Comparison of ENCODE assay signal across 23 cellular contexts in genomic region chr1:48676376-48676775, GRCh38.
DNase-seq lines count a peak whose midpoint lies in the region; ATAC-seq and TF ChIP-seq lines count a peak whose summit lies in the region.
"Had no signal": no experiment of that assay in that cellular context is flagged by ENCODE, and none has a peak within 500 bp of the region (broad histone marks: within the 10 kb centered on the region; RNA-seq: fewer than 3 reads in every experiment).

No MANE protein-coding gene starts in this region.

- H3K36me3 ChIP-seq in mesenchymal stem cell (ENCODE audit: control insufficient read depth in 1 of 2, insufficient read depth in 2 of 2, low read depth in 1 of 2, low read length in 2 of 2) = no peaks in the 10 kb centered on the region
- H3K36me3 ChIP-seq in CD8-positive, alpha-beta T cell (ENCODE audit: insufficient read depth, low read length) = no peaks in the 10 kb centered on the region
- H3K36me3 ChIP-seq: BLaER1 had no signal

- H4K8ac ChIP-seq in mesenchymal stem cell (ENCODE audit: low read length) = no peak overlapping the region

- no peak overlapping the region for H3K4me3 ChIP-seq in mesenchymal stem cell (ENCODE audit: insufficient read depth in 1 of 2, low read depth in 1 of 2, low read length in 2 of 2)
- H3K4me3 ChIP-seq in CD8-positive, alpha-beta T cell (ENCODE audit: low read depth, low read length) = no peak overlapping the region
- H3K4me3 ChIP-seq: BLaER1, SK-N-MC had no signal

- no peak overlapping the region for H2BK15ac ChIP-seq in mesenchymal stem cell (ENCODE audit: low read depth, poor library complexity, severe bottlenecking)

- peak overlapping the region; percentile 5 for H2AK5ac ChIP-seq in mesenchymal stem cell (ENCODE audit: low read length, severe bottlenecking)

- H3K14ac ChIP-seq in mesenchymal stem cell (ENCODE audit: low read length in 2 of 2) = no peak overlapping the region

- peak; percentile 16 for ATAC-seq in HG02870 (IDR thresholded peaks at IDR 0.05; ENCODE audit: unreplicated experiment)
- no peak for ATAC-seq in stimulated activated effector memory CD8-positive, alpha-beta T cell treated with anti-CD3 and anti-CD28 coated beads, Interleukin-12 subunit alpha, Interleukin-12 subunit beta, amount 100 ng/mL, for 72 hours
- no peak for ATAC-seq in CD8-positive, alpha-beta T cell

- no peak overlapping the region for H4K91ac ChIP-seq in mesenchymal stem cell (ENCODE audit: low read length)

- H3K79me1 ChIP-seq in mesenchymal stem cell (replicated peaks; ENCODE audit: low read length, poor library complexity, severe bottlenecking) = no peaks in the 10 kb centered on the region

- no peak overlapping the region for H3K9ac ChIP-seq in mesenchymal stem cell (ENCODE audit: low read length)
- H3K9ac ChIP-seq: BLaER1, KMS-11 had no signal

- H3K23ac ChIP-seq in mesenchymal stem cell (ENCODE audit: low read length in 2 of 2) = no peak overlapping the region

- no peak overlapping the region for H2AFZ ChIP-seq in mesenchymal stem cell (ENCODE audit: low read depth, low read length)

- intact Hi-C loops in activated CD4-positive, alpha-beta T cell treated with anti-CD3 and anti-CD28 coated beads, Interleukin-2, amount 10 ng/mL, durations not matched to agents 24 days and 14 days (cut with micrococcal nuclease) = loop anchor here (2.0 kb wide), 1 partner anchor 140 kb away; no protein-coding TSS in a partner anchor
- intact Hi-C loops in CD8-positive, alpha-beta T cell (cut with DNase I, micrococcal nuclease) = loop anchor here (2.0 to 5.0 kb wide), 3 partner anchors 140 to 1672 kb away; no protein-coding TSS in a partner anchor

- no peak overlapping the region for H2BK12ac ChIP-seq in mesenchymal stem cell (ENCODE audit: low read length in 2 of 2)

- no peaks in the 10 kb centered on the region for H3K27me3 ChIP-seq in mesenchymal stem cell (ENCODE audit: control insufficient read depth in 1 of 2, insufficient read depth in 1 of 2, low read length in 2 of 2)
- no peaks in the 10 kb centered on the region for H3K27me3 ChIP-seq in CD8-positive, alpha-beta T cell (ENCODE audit: insufficient read depth, low read length)
- H3K27me3 ChIP-seq: BLaER1 had no signal

- no peaks in the 10 kb centered on the region for H3K9me3 ChIP-seq in mesenchymal stem cell (ENCODE audit: control insufficient read depth, low read length)
- H3K9me3 ChIP-seq in CD8-positive, alpha-beta T cell (ENCODE audit: low read length) = no peaks in the 10 kb centered on the region
- H3K9me3 ChIP-seq: BLaER1 had no signal

- no peak overlapping the region for H3K27ac Mint-ChIP-seq in activated CD4-positive, alpha-beta T cell treated with anti-CD3 and anti-CD28 coated beads, Interleukin-2, amount 10 ng/mL, durations not matched to agents 24 days and 14 days
- H3K27ac Mint-ChIP-seq in stimulated activated effector memory CD8-positive, alpha-beta T cell treated with anti-CD3 and anti-CD28 coated beads, Interleukin-12 subunit alpha, Interleukin-12 subunit beta, amount 100 ng/mL, for 72 hours = no peak overlapping the region
- no peak overlapping the region for H3K27ac Mint-ChIP-seq in CD8-positive, alpha-beta T cell
- H3K27ac Mint-ChIP-seq: CD4-positive, alpha-beta T cell; IgD-negative memory B cell had no signal

- peak overlapping the region; percentile 59 for H3K27ac ChIP-seq in VCaP
- H3K27ac ChIP-seq in mesenchymal stem cell (ENCODE audit: low read length, poor library complexity, severe bottlenecking) = no peak overlapping the region
- no peak overlapping the region for H3K27ac ChIP-seq in CD8-positive, alpha-beta T cell (ENCODE audit: low read depth, low read length)
- H3K27ac ChIP-seq: BLaER1, HL-60, KMS-11, SK-N-MC had no signal

- no peak overlapping the region for H3K4me2 ChIP-seq in mesenchymal stem cell (ENCODE audit: low read length, poor library complexity, severe bottlenecking)
- H3K4me2 ChIP-seq: KMS-11 had no signal

- no peaks in the 10 kb centered on the region for H3K9me3 Mint-ChIP-seq in activated CD4-positive, alpha-beta T cell treated with anti-CD3 and anti-CD28 coated beads, Interleukin-2, amount 10 ng/mL, durations not matched to agents 24 days and 14 days
- no peaks in the 10 kb centered on the region for H3K9me3 Mint-ChIP-seq in stimulated activated effector memory CD8-positive, alpha-beta T cell treated with anti-CD3 and anti-CD28 coated beads, Interleukin-12 subunit alpha, Interleukin-12 subunit beta, amount 100 ng/mL, for 72 hours
- no peaks in the 10 kb centered on the region for H3K9me3 Mint-ChIP-seq in CD8-positive, alpha-beta T cell
- H3K9me3 Mint-ChIP-seq: CD4-positive, alpha-beta T cell; IgD-negative memory B cell had no signal

- CTCF ChIA-PET in CD8-positive, alpha-beta T cell (lab: Charles Lee) = interaction anchor here (1.3 to 1.8 kb wide), 5 partner anchors 7 to 141 kb away, joined by 5 to 6 read pairs (median 5); no protein-coding TSS in a partner anchor

- no peak for TF ChIP-seq CTCF in VCaP (conservative IDR thresholded peaks at IDR 0.05)
- TF ChIP-seq CTCF in CD8-positive, alpha-beta T cell (IDR thresholded peaks at IDR 0.05) = no peak

- no peak overlapping the region for H3K18ac ChIP-seq in mesenchymal stem cell (ENCODE audit: low read depth in 1 of 2, low read length in 2 of 2)

- H2BK120ac ChIP-seq in mesenchymal stem cell (ENCODE audit: low read depth, low read length) = no peak overlapping the region

- no peak overlapping the region for H2BK5ac ChIP-seq in mesenchymal stem cell (ENCODE audit: low read depth, low read length, poor library complexity, severe bottlenecking)

- WGBS in mesenchymal stem cell = 81% methylated on average over 5 of the region's 7 CpGs

- POLR2A ChIA-PET in CD8-positive, alpha-beta T cell (lab: Charles Lee) = no interaction called here

- peaks cover 19% of the 10 kb centered on the region for H3K4me1 ChIP-seq in mesenchymal stem cell (ENCODE audit: control insufficient read depth, insufficient read depth, low read depth, low read length)
- no peaks in the 10 kb centered on the region for H3K4me1 ChIP-seq in CD8-positive, alpha-beta T cell (ENCODE audit: insufficient read depth, low read length)

- peaks cover 2% of the 10 kb centered on the region for H3K4me1 Mint-ChIP-seq in activated CD4-positive, alpha-beta T cell treated with anti-CD3 and anti-CD28 coated beads, Interleukin-2, amount 10 ng/mL, durations not matched to agents 24 days and 14 days
- H3K4me1 Mint-ChIP-seq in stimulated activated effector memory CD8-positive, alpha-beta T cell treated with anti-CD3 and anti-CD28 coated beads, Interleukin-12 subunit alpha, Interleukin-12 subunit beta, amount 100 ng/mL, for 72 hours = no peaks in the 10 kb centered on the region
- H3K4me1 Mint-ChIP-seq in CD8-positive, alpha-beta T cell (ENCODE audit: low read depth) = no peaks in the 10 kb centered on the region

- H3K4me3 Mint-ChIP-seq in activated CD4-positive, alpha-beta T cell treated with anti-CD3 and anti-CD28 coated beads, Interleukin-2, amount 10 ng/mL, durations not matched to agents 24 days and 14 days = no peak overlapping the region
- no peak overlapping the region for H3K4me3 Mint-ChIP-seq in stimulated activated effector memory CD8-positive, alpha-beta T cell treated with anti-CD3 and anti-CD28 coated beads, Interleukin-12 subunit alpha, Interleukin-12 subunit beta, amount 100 ng/mL, for 72 hours
- H3K4me3 Mint-ChIP-seq in CD8-positive, alpha-beta T cell = no peak overlapping the region
- H3K4me3 Mint-ChIP-seq: CD4-positive, alpha-beta T cell had no signal

- DNase-seq in NCI-H748 (lab: John Stamatoyannopoulos, UW; ENCODE audit: unreplicated experiment) (peak; percentile 52), NCI-H748 treated with DMSO at 0.1 percent for 48 hours (lab: John Stamatoyannopoulos, UW) (no peak), mesenchymal stem cell (no peak)
- no peak for DNase-seq in activated CD4-positive, alpha-beta T cell treated with anti-CD3 and anti-CD28 coated beads, Interleukin-2, amount 10 ng/mL, durations not matched to agents 24 days and 14 days
- DNase-seq in stimulated activated effector memory CD8-positive, alpha-beta T cell treated with anti-CD3 and anti-CD28 coated beads, Interleukin-12 subunit alpha, Interleukin-12 subunit beta, amount 100 ng/mL, for 72 hours (ENCODE audit: low spot score in 2 of 2) = no peak
- no peak for DNase-seq in CD8-positive, alpha-beta T cell
- DNase-seq: CD4-positive, alpha-beta T cell; COR-L47; GF-D8; MM.1S; NCI-H1048; NCI-H187; NCI-H2227 treated with DMSO at 0.1 percent for 48 hours; NCI-H526 treated with DMSO at 0.1 percent for 48 hours; OCI-M1; SIG-M5 had no signal

- H3K4ac ChIP-seq in mesenchymal stem cell (ENCODE audit: low read depth in 1 of 2, low read length in 2 of 2) = no peak overlapping the region

- H3K36me3 Mint-ChIP-seq in activated CD4-positive, alpha-beta T cell treated with anti-CD3 and anti-CD28 coated beads, Interleukin-2, amount 10 ng/mL, durations not matched to agents 24 days and 14 days (ENCODE audit: low read depth) = no peaks in the 10 kb centered on the region
- no peaks in the 10 kb centered on the region for H3K36me3 Mint-ChIP-seq in stimulated activated effector memory CD8-positive, alpha-beta T cell treated with anti-CD3 and anti-CD28 coated beads, Interleukin-12 subunit alpha, Interleukin-12 subunit beta, amount 100 ng/mL, for 72 hours
- no peaks in the 10 kb centered on the region for H3K36me3 Mint-ChIP-seq in CD8-positive, alpha-beta T cell
- H3K36me3 Mint-ChIP-seq: IgD-negative memory B cell had no signal

- H3K27me3 Mint-ChIP-seq in activated CD4-positive, alpha-beta T cell treated with anti-CD3 and anti-CD28 coated beads, Interleukin-2, amount 10 ng/mL, durations not matched to agents 24 days and 14 days = peaks cover 7% of the 10 kb centered on the region
- H3K27me3 Mint-ChIP-seq in CD8-positive, alpha-beta T cell (ENCODE audit: low read depth) = peaks cover 24% of the 10 kb centered on the region
